In the genomic region with DNA sequence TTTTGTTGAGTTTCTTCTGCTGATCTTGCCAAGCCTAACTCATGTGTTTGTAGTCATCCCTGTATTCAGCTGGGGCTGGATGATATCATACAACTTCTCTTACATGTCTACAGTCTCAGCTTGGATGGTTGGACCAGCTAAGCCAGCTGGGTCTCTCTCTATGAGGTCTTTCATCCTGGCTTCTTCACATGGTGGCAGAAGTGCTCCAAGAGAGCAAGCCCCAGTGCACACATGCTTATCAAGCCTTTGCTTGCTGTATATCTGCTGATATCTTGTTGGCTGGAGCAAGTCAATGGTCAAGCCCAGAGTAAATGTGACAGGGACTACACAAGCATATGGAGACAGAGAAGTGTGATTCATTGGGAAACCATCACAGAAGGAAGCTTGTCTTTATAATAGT, we compare ENCODE assay signal across 24 cellular contexts.
"Had no signal": no experiment of that assay in that cellular context is flagged by ENCODE, and none has a peak within 500 bp of the region (broad histone marks: within the 10 kb centered on the region; RNA-seq: fewer than 3 reads in every experiment).

No MANE protein-coding gene starts in this region.

- H3K4me3 ChIP-seq: breast epithelium, esophagus muscularis mucosa, hepatocyte, lower lobe of right lung, transverse colon, uterus had no signal

- H3K4me2 ChIP-seq: hepatocyte had no signal

- H3K27ac ChIP-seq: breast epithelium, esophagus muscularis mucosa, hepatocyte, lower lobe of right lung, transverse colon, uterus had no signal

- H3K79me2 ChIP-seq: hepatocyte had no signal

- H3K36me3 ChIP-seq: breast epithelium, esophagus muscularis mucosa, lower lobe of right lung, transverse colon, uterus had no signal

- H2AFZ ChIP-seq: hepatocyte had no signal

- H3K4me1 ChIP-seq: breast epithelium, esophagus muscularis mucosa, lower lobe of right lung, transverse colon, uterus had no signal

- H3K9me3 ChIP-seq: breast epithelium, esophagus muscularis mucosa, lower lobe of right lung, transverse colon, uterus had no signal

- H3K27me3 ChIP-seq: breast epithelium, esophagus muscularis mucosa, hepatocyte, transverse colon, uterus had no signal

- DNase-seq: activated B cell treated with CpG ODN at 0.5 μM for 24 hours; activated CD4-positive, alpha-beta T cell treated with anti-CD3 and anti-CD28 coated beads for 36 hours; activated CD4-positive, alpha-beta T cell treated with anti-CD3 and anti-CD28 coated beads, Interleukin-2, amount 50 U/mL, for 4 hours; activated CD8-positive, alpha-beta memory T cell treated with anti-CD3 and anti-CD28 coated beads for 24 hours; activated CD8-positive, alpha-beta memory T cell treated with anti-CD3 and anti-CD28 coated beads, Interleukin-2, amount 50 U/mL, for 4 hours; activated naive CD4-positive, alpha-beta T cell; activated naive CD8-positive, alpha-beta T cell treated with anti-CD3 and anti-CD28 coated beads, Interleukin-2, amount 10 ng/mL, durations not matched to agents 7 days and 5 days; activated T-cell treated with anti-CD3 and anti-CD28 coated beads, Interleukin-2, amount 50 U/mL, for 24 hours; amniotic stem cell; effector memory CD4-positive, alpha-beta T cell; glutamatergic neuron; immature natural killer cell; lower lobe of right lung; naive B cell; occipital lobe; retina; stimulated activated CD4-positive, alpha-beta T cell treated with anti-CD3 and anti-CD28 coated beads, Interleukin-4, amount 100 ng/mL, for 24 hours; stimulated activated naive CD8-positive, alpha-beta T cell treated with anti-CD3 and anti-CD28 coated beads, Interleukin-15, amount 100 ng/mL, for 72 hours; T1000; transverse colon; uterus had no signal
